14 cellular contexts compared by ENCODE assay signal in the genomic region with DNA sequence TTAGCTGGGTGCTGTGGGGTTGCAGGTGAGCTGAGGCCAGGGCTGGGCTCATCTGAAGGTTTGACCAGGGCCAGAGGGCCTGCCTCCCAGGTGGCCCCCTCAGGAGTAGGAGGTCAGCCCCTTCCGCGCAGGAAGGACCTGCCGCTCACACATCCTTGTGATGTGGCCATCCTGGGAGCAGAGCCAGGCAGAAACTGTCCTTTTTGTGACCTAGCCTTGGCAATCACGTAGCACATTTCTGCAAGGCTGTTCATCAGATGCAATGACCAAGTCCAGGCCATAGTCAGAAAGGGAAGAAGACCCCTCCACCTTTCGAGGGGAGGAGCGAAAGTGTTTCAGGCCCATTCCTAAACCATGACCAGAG. TPM values are rescaled to one million over a fixed set of nuclear protein-coding genes. Genes with fewer than 3 reads are reported as not detected.
DNase-seq lines count a peak whose midpoint lies in the region; ATAC-seq and TF ChIP-seq lines count a peak whose summit lies in the region.
"Had no signal": no experiment of that assay in that cellular context is flagged by ENCODE, and none has a peak within 500 bp of the region (broad histone marks: within the 10 kb centered on the region; RNA-seq: fewer than 3 reads in every experiment).

No MANE protein-coding gene starts in this region.

- H3K36me3 Mint-ChIP-seq in GM23338 (ENCODE audit: low read depth), result no peaks in the 10 kb centered on the region

- H3K27ac ChIP-seq in GM23338 (ENCODE audit: low read depth) (no peak overlapping the region), VCaP (peak overlapping the region; percentile 27), psoas muscle (no peak overlapping the region)
- H3K27ac ChIP-seq: HL-60 had no signal

- H3K4me3 Mint-ChIP-seq in GM23338, result no peak overlapping the region
- H3K4me3 Mint-ChIP-seq: stimulated activated effector memory CD8-positive, alpha-beta T cell treated with anti-CD3 and anti-CD28 coated beads, Interleukin-12 subunit alpha, Interleukin-12 subunit beta, amount 100 ng/mL, for 72 hours had no signal

- no peak overlapping the region for H2AFZ ChIP-seq in GM23338

- peak overlapping the region; percentile 61; the same call in 1 of the 2 replicates for H3K27ac Mint-ChIP-seq in GM23338
- H3K27ac Mint-ChIP-seq: stimulated activated effector memory CD8-positive, alpha-beta T cell treated with anti-CD3 and anti-CD28 coated beads, Interleukin-12 subunit alpha, Interleukin-12 subunit beta, amount 100 ng/mL, for 72 hours had no signal

- ATAC-seq in GM23338, result peak; percentile 14; the same call in 2 of the 3 replicates
- ATAC-seq in psoas muscle, result peak; percentile 47 to 57 (median 52)
- ATAC-seq: stimulated activated effector memory CD8-positive, alpha-beta T cell treated with anti-CD3 and anti-CD28 coated beads, Interleukin-12 subunit alpha, Interleukin-12 subunit beta, amount 100 ng/mL, for 72 hours had no signal

- no peaks in the 10 kb centered on the region for H3K79me2 ChIP-seq in GM23338 (replicated peaks; ENCODE audit: insufficient read depth)

- no peaks in the 10 kb centered on the region for H4K20me1 ChIP-seq in GM23338 (replicated peaks; ENCODE audit: insufficient read depth)

- TF ChIP-seq CTCF in GM23338 (conservative IDR thresholded peaks at IDR 0.05; ENCODE audit: low read depth in 2 of 2) (no peak), VCaP (conservative IDR thresholded peaks at IDR 0.05) (no peak), fibroblast of villous mesenchyme (IDR thresholded peaks at IDR 0.05; ENCODE audit: insufficient read depth, low read depth, low read length) (no peak), psoas muscle (IDR thresholded peaks at IDR 0.05) (no peak)

- H3K27me3 ChIP-seq in GM23338 (ENCODE audit: insufficient read depth) (no peaks in the 10 kb centered on the region), psoas muscle (ENCODE audit: insufficient read depth in 3 of 3, low read length in 2 of 3) (no peaks in the 10 kb centered on the region)

- H3K27me3 Mint-ChIP-seq in GM23338 (ENCODE audit: insufficient read depth, low read depth, poor library complexity), result peaks cover 1% of the 10 kb centered on the region

- H3K4me1 ChIP-seq in GM23338 (ENCODE audit: insufficient read depth), result no peaks in the 10 kb centered on the region
- peaks cover 41% of the 10 kb centered on the region for H3K4me1 ChIP-seq in psoas muscle

- no peaks in the 10 kb centered on the region; the same call in 2 of the 3 replicates for H3K4me1 Mint-ChIP-seq in GM23338

- WGBS in psoas muscle, 3 donors, result 36 to 52% (median 40%) methylated on average over 6 of the region's 6 CpGs

- H3K9me3 Mint-ChIP-seq in GM23338, result no peaks in the 10 kb centered on the region
- H3K9me3 Mint-ChIP-seq: stimulated activated effector memory CD8-positive, alpha-beta T cell treated with anti-CD3 and anti-CD28 coated beads, Interleukin-12 subunit alpha, Interleukin-12 subunit beta, amount 100 ng/mL, for 72 hours had no signal

- H3K9me3 ChIP-seq in psoas muscle, result no peaks in the 10 kb centered on the region

- intact Hi-C loops in psoas muscle (cut with DNase I), result no loop called here

- no peaks in the 10 kb centered on the region for H3K9me2 ChIP-seq in GM23338 (ENCODE audit: insufficient read depth)

- no peak overlapping the region for H3K4me3 ChIP-seq in GM23338
- H3K4me3 ChIP-seq in fibroblast of villous mesenchyme (ENCODE audit: low read depth, low read length), result no peak overlapping the region
- no peak overlapping the region for H3K4me3 ChIP-seq in psoas muscle

- no peak overlapping the region for H3K4me2 ChIP-seq in GM23338

- H3F3A ChIP-seq in GM23338 (replicated peaks; ENCODE audit: low read depth), result no peaks in the 10 kb centered on the region; the same call in 1 of the 2 replicates

- DNase-seq in GM23338 (ENCODE audit: low spot score) (no peak), fibroblast of villous mesenchyme (ENCODE audit: low read depth) (peak; percentile 34), psoas muscle (peak; percentile 49 to 84), AG08396 (ENCODE audit: low spot score) (no peak), DMS53 treated with DMSO at 0.1 percent for 48 hours (lab: John Stamatoyannopoulos, UW; ENCODE audit: unreplicated experiment) (no peak), nucleus accumbens (lab: John Stamatoyannopoulos, UW) (no peak)
- DNase-seq: activated CD4-positive, CD25-positive, alpha-beta regulatory T cell; COR-L47; foreskin melanocyte; NCI-H2107; stimulated activated CD4-positive, alpha-beta T cell treated with anti-CD3 and anti-CD28 coated beads, Interleukin-2, amount 100 ng/mL, for 48 hours had no signal

- H3K36me3 ChIP-seq in GM23338 (ENCODE audit: insufficient read depth) (no peaks in the 10 kb centered on the region), psoas muscle (ENCODE audit: insufficient read depth in 1 of 2, low read depth in 1 of 2) (peaks cover 0 to 22% of the 10 kb centered on the region in 2 donors)

TF ChIP-seq in GM23338, 12 proteins besides CTCF, POLR2A, EP300 and RAD21 (continues in another document):
- TF ChIP-seq POLR2AphosphoS5 (IDR thresholded peaks at IDR 0.05; ENCODE audit: low read depth), result no peak
- TF ChIP-seq, protein P1, sequence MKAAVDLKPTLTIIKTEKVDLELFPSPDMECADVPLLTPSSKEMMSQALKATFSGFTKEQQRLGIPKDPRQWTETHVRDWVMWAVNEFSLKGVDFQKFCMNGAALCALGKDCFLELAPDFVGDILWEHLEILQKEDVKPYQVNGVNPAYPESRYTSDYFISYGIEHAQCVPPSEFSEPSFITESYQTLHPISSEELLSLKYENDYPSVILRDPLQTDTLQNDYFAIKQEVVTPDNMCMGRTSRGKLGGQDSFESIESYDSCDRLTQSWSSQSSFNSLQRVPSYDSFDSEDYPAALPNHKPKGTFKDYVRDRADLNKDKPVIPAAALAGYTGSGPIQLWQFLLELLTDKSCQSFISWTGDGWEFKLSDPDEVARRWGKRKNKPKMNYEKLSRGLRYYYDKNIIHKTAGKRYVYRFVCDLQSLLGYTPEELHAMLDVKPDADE (IDR thresholded peaks at IDR 0.05), result no peak
- no peak for TF ChIP-seq EZH2phosphoT487 (IDR thresholded peaks at IDR 0.05; ENCODE audit: unreplicated experiment)
- TF ChIP-seq EZH2 (IDR thresholded peaks at IDR 0.05; ENCODE audit: low read depth, unreplicated experiment), result no peak
- TF ChIP-seq ZNF331 (CRISPR knock-in tag; IDR thresholded peaks at IDR 0.05; ENCODE audit: low read depth), result no peak

RNA-seq across cellular contexts. Expression of a gene that starts 55.5 kb away (rescaled TPM):
- 27.1 and 30.9 TPM in 2 replicates for total RNA-seq in GM23338 (2014; rRNA removed; shearing (Covaris generic))
- polyA plus RNA-seq in GM23338 (2016; fragmentation: Nextera tagmentation; extraction: Ambion mirVana) (14.0 and 16.2 TPM in 2 replicates), psoas muscle (10 to 100 TPM in 1 of 3 donors, 1 to 10 TPM in 2; 6.4 to 21.4 (median 8.5) TPM)
- total RNA-seq in fibroblast of villous mesenchyme (27.1 and 28.5 TPM in 2 replicates), psoas muscle (10 to 100 TPM; 13.3 to 22.2 (median 20.4) TPM)

Comparison
In these comparisons a context has a peak if more than half of its experiments do, and no peak if none do; other contexts are left out.
1. DNase-seq: peak in fibroblast of villous mesenchyme (single experiment) and psoas muscle (2 of 2); none in GM23338 (single experiment), AG08396 (single experiment), DMS53 treated with DMSO at 0.1 percent for 48 hours (single experiment) and nucleus accumbens (0 of 56).